Comparison of ENCODE assay signal across 12 cellular contexts in the genomic region with DNA sequence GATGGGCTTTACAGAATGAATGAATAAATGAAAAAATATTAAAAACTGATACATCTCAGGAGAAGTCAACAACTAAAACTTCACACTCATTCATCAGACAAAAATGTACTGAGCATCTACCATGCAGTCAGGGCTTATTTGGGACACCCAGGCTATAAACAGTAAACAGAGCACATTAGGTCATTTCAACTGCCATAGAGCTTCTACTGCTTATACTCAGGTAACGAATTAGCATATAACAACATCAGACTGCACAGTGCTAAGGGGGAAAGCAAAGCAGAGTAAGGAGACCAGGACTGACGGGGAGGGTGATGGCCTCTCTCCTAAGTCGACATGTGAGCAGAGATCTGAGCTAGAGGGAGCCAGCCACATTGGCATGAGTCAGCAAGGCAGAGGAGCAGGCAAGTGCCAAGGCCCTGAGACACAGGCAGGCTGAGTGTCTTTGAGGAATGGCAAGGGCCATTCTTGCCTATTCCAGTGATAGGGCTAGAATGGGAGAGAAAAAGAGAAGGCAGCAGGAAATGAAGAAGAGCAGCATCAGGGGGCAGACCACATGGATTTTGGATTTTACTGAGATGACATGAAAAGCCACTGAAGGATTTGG.
DNase-seq lines count a peak whose midpoint lies in the region; ATAC-seq lines count a peak whose summit lies in the region.
"Had no signal": no experiment of that assay in that cellular context is flagged by ENCODE, and none has a peak within 500 bp of the region (broad histone marks: within the 10 kb centered on the region; RNA-seq: fewer than 3 reads in every experiment).

No MANE protein-coding gene starts in this region.

- peak; percentile 30 for DNase-seq in AG20443 (ENCODE audit: low spot score)
- DNase-seq in HT1080 (ENCODE audit: low read depth) = peak; percentile 60
- peak; percentile 56 for DNase-seq in amniotic epithelial cell (ENCODE audit: low read depth)
- no peak for DNase-seq in left lobe of liver (ENCODE audit: low spot score)
- DNase-seq in superior temporal gyrus (ENCODE audit: extremely low spot score) = no peak
- DNase-seq in hippocampal formation (lab: John Stamatoyannopoulos, UW) = no peak
- DNase-seq: heart right ventricle; SHP77; stimulated activated CD4-positive, alpha-beta T cell treated with anti-CD3 and anti-CD28 coated beads, Interleukin-2, amount 100 ng/mL, for 48 hours; stimulated activated naive CD4-positive, alpha-beta T cell treated with Interleukin-2 at 50 U/mL for 16 hours had no signal

- ATAC-seq in left lobe of liver (peak; percentile 28), GM19023 (IDR thresholded peaks at IDR 0.05; ENCODE audit: unreplicated experiment) (no peak), GM21447 (IDR thresholded peaks at IDR 0.05; ENCODE audit: unreplicated experiment) (no peak)

Comparison
In these comparisons a context has a peak if more than half of its experiments do, and no peak if none do; other contexts are left out.
1. DNase-seq: peak in AG20443 (single experiment), HT1080 (single experiment) and amniotic epithelial cell (single experiment); none in left lobe of liver (single experiment), superior temporal gyrus (single experiment) and hippocampal formation (0 of 2).